25 cellular contexts compared by ENCODE assay signal in the genomic region with DNA sequence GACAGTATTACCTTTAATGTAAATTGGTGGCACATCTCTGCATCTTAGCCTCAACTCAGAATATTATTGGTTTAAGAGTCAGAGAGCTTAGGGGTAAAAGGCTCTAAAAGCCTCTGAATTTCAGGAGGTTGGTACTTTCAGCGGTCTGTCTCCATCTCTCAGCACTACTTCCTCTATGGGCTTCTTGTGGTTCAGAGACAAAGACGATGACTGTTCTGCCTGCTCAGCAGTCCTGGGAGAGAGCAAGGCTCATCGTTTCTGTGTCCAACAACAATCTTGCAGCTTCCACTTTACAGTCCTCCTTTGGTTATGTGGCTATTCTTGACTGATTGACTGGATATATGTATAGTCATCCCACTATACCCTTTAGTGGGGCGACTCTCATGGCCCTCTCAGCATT.
DNase-seq lines count a peak whose midpoint lies in the region; ATAC-seq and TF ChIP-seq lines count a peak whose summit lies in the region.
"Had no signal": no experiment of that assay in that cellular context is flagged by ENCODE, and none has a peak within 500 bp of the region (broad histone marks: within the 10 kb centered on the region; RNA-seq: fewer than 3 reads in every experiment).

No MANE protein-coding gene starts in this region.

- H3K9ac ChIP-seq in BLaER1: no peak overlapping the region

- no peak overlapping the region for H3K27ac Mint-ChIP-seq in effector memory CD8-positive, alpha-beta T cell
- H3K27ac Mint-ChIP-seq: T-helper 1 cell treated with Interleukin-12 subunit alpha and Interleukin-12 subunit beta and Interleukin-4 antibody, amounts not matched to agents 30 μg/mL and 1 μg/mL, for 36 hours had no signal

- intact Hi-C loops in head of caudate nucleus (cut with DNase I): no loop called here

- H3K27me3 ChIP-seq in BLaER1 (no peaks in the 10 kb centered on the region), gastroesophageal sphincter (no peaks in the 10 kb centered on the region), brain microvascular endothelial cell (replicated peaks) (no peaks in the 10 kb centered on the region)

- H3K9me3 ChIP-seq in BLaER1 (peaks cover 5% of the 10 kb centered on the region), gastroesophageal sphincter (no peaks in the 10 kb centered on the region)
- H3K9me3 ChIP-seq: A549, mucosa of descending colon had no signal

- H3K27me3 Mint-ChIP-seq in effector memory CD8-positive, alpha-beta T cell: peaks cover 11% of the 10 kb centered on the region in 2 donors

- no peak overlapping the region for H3K4me3 Mint-ChIP-seq in effector memory CD8-positive, alpha-beta T cell
- H3K4me3 Mint-ChIP-seq: T-helper 1 cell treated with Interleukin-12 subunit alpha and Interleukin-12 subunit beta and Interleukin-4 antibody, amounts not matched to agents 30 μg/mL and 1 μg/mL, for 36 hours had no signal

- peaks cover 1 to 6% of the 10 kb centered on the region in 2 donors for H3K4me1 Mint-ChIP-seq in effector memory CD8-positive, alpha-beta T cell (ENCODE audit: low read depth in 2 of 2)

- TF ChIP-seq EP300 in gastroesophageal sphincter (IDR thresholded peaks at IDR 0.05): no peak

- H3K36me3 ChIP-seq in BLaER1 (peaks cover 10% of the 10 kb centered on the region; the same call in 1 of the 2 replicates), gastroesophageal sphincter (no peaks in the 10 kb centered on the region), brain microvascular endothelial cell (replicated peaks) (no peaks in the 10 kb centered on the region)

- no peaks in the 10 kb centered on the region for H3K9me3 Mint-ChIP-seq in effector memory CD8-positive, alpha-beta T cell
- H3K9me3 Mint-ChIP-seq: T-helper 1 cell treated with Interleukin-12 subunit alpha and Interleukin-12 subunit beta and Interleukin-4 antibody, amounts not matched to agents 30 μg/mL and 1 μg/mL, for 36 hours had no signal

- WGBS in gastroesophageal sphincter (ENCODE audit: low coverage in 1 of 2), 2 donors: 86 to 100% methylated on average over 2 to 3 of the region's 4 CpGs

- no peak overlapping the region for H3K4me3 ChIP-seq in BLaER1
- no peak overlapping the region for H3K4me3 ChIP-seq in gastroesophageal sphincter
- H3K4me3 ChIP-seq in brain microvascular endothelial cell (ENCODE audit: low read depth, low read length): no peak overlapping the region
- H3K4me3 ChIP-seq: A549, mucosa of descending colon had no signal

- H3K4me1 ChIP-seq in BLaER1: peaks cover 24% of the 10 kb centered on the region
- H3K4me1 ChIP-seq in gastroesophageal sphincter: peaks cover 0 to 36% (median 0%) of the 10 kb centered on the region in 3 donors
- H3K4me1 ChIP-seq: A549 had no signal

- TF ChIP-seq CTCF in gastroesophageal sphincter (IDR thresholded peaks at IDR 0.05): no peak
- no peak for TF ChIP-seq CTCF in brain microvascular endothelial cell (IDR thresholded peaks at IDR 0.05; ENCODE audit: low read depth, low read length, missing control alignments)

- no peak for TF ChIP-seq POLR2A in gastroesophageal sphincter (IDR thresholded peaks at IDR 0.05)

- H3K4me2 ChIP-seq in BLaER1: peak overlapping the region; percentile 22; the same call in 1 of the 2 replicates
- H3K4me2 ChIP-seq: A549 had no signal

- in situ Hi-C loops in brain microvascular endothelial cell (cut with HindIII; ENCODE audit: low pct_ligation_motif_present, low sequenced_read_pairs): no loop called here

- H4K20me1 ChIP-seq in BLaER1: peaks cover 74% of the 10 kb centered on the region; the same call in 1 of the 2 replicates

- DNase-seq in head of caudate nucleus: peak in 29 of 42 donors; percentile 7 to 65 (median 25)
- no peak for DNase-seq in brain microvascular endothelial cell
- no peak for DNase-seq in effector memory CD8-positive, alpha-beta T cell
- DNase-seq: activated CD8-positive, alpha-beta memory T cell treated with anti-CD3 and anti-CD28 coated beads, Interleukin-2, amount 50 U/mL, for 48 hours; activated gamma-delta T cell; central memory CD4-positive, alpha-beta T cell; DMS 273 treated with DMSO at 0.1 percent for 48 hours; GF-D8; KG1; mucosa of descending colon; NCI-H1092 treated with DMSO at 0.1 percent for 48 hours; NCI-H526 treated with DMSO at 0.1 percent for 48 hours; OCI-M1; SIG-M5; small intestine; stimulated activated CD4-positive, alpha-beta T cell treated with anti-CD3 and anti-CD28 coated beads, Interleukin-2, amount 100 ng/mL, for 48 hours had no signal

- H3K27ac ChIP-seq in BLaER1: no peak overlapping the region
- no peak overlapping the region for H3K27ac ChIP-seq in gastroesophageal sphincter
- no peak overlapping the region for H3K27ac ChIP-seq in brain microvascular endothelial cell
- H3K27ac ChIP-seq: A549, C4-2B had no signal

- ATAC-seq in GM21825 (IDR thresholded peaks at IDR 0.05; ENCODE audit: unreplicated experiment) (peak; percentile 86), HG03565 (IDR thresholded peaks at IDR 0.05; ENCODE audit: unreplicated experiment) (peak; percentile 56), gastroesophageal sphincter (no peak), HG03039 (IDR thresholded peaks at IDR 0.05; ENCODE audit: unreplicated experiment) (no peak)
- ATAC-seq in effector memory CD8-positive, alpha-beta T cell (replicated peaks): no peak
- ATAC-seq: A549, esophagus mucosa, mucosa of descending colon had no signal

- no peaks in the 10 kb centered on the region for H3K36me3 Mint-ChIP-seq in effector memory CD8-positive, alpha-beta T cell (ENCODE audit: insufficient read depth)

Comparison
In these comparisons a context has a peak if more than half of its experiments do, and no peak if none do; other contexts are left out.
1. ATAC-seq: peak in GM21825 (single experiment) and HG03565 (single experiment); none in gastroesophageal sphincter (single experiment), HG03039 (single experiment) and effector memory CD8-positive, alpha-beta T cell (single experiment).
2. DNase-seq: peak in head of caudate nucleus (29 of 42); none in brain microvascular endothelial cell (single experiment) and effector memory CD8-positive, alpha-beta T cell (0 of 3).